ENCODE assay signal across 1 cellular context in the genomic region with DNA sequence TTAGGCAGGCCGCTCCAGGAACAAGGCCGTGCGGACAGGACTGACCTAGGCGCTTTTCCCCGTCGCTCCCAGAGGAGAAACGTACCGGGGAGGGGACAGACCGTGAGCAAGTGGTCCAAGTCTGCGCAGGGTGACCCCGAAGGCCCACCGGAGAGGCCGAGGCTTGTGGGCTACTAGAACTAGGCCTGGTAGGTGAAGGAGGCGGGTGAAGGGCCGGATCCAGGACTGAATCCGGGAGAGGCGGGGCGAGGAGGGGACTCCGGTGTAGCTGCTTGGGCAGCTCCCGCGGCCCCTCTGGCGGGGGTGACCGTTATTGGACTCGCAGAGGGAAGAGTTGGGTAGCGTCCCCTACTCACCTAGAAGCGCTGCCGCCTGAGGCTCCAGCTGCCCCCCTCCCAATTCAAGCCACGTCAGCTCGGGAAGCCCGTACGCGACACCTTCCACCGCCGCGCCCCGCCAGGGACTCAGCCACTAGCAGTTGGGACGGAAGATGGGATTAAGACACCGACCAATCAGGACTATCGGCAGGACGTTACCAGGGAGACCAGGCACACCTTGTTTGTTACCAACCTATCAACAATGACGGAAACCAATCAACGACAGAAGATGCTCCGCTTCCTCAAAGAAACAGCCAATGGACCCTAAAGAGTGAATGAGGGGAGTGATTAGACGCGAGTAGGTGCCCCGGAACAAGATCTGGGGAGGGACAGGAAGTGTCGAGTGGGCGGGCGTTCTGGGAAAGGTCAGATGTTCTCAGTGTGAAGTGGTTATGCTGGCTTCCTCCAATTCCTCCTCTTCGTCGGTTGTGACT.
TF ChIP-seq lines count a peak whose summit lies in the region.

Gene GOLGB1 (minus strand): TSS at position 466 of the 811 bp plus-strand sequence. CDS start 18,770 bp downstream, outside the sequence.

TF ChIP-seq in K562, 482 proteins besides CTCF, POLR2A, EP300 and RAD21 (continued from another document):
- no peak for TF ChIP-seq GTF2F1 (IDR thresholded peaks at IDR 0.05; ENCODE audit: low read depth, low read length)
- no peak for TF ChIP-seq ETS2 (tag; IDR thresholded peaks at IDR 0.05; ENCODE audit: borderline replicate concordance, poor library complexity, severe bottlenecking)
- no peak for TF ChIP-seq ZNF143 (CRISPR knock-in tag; IDR thresholded peaks at IDR 0.05)
- TF ChIP-seq ZNF699 (CRISPR knock-in tag; IDR thresholded peaks at IDR 0.05; ENCODE audit: insufficient replicate concordance), result no peak
- TF ChIP-seq, protein P1, sequence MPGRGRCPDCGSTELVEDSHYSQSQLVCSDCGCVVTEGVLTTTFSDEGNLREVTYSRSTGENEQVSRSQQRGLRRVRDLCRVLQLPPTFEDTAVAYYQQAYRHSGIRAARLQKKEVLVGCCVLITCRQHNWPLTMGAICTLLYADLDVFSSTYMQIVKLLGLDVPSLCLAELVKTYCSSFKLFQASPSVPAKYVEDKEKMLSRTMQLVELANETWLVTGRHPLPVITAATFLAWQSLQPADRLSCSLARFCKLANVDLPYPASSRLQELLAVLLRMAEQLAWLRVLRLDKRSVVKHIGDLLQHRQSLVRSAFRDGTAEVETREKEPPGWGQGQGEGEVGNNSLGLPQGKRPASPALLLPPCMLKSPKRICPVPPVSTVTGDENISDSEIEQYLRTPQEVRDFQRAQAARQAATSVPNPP (IDR thresholded peaks at IDR 0.05; ENCODE audit: borderline replicate concordance, insufficient read depth, insufficient read length), result no peak
- no peak for TF ChIP-seq ZBTB34 (CRISPR knock-in tag; IDR thresholded peaks at IDR 0.05)
- no peak for TF ChIP-seq ZNF507 (tag; conservative IDR thresholded peaks at IDR 0.05)
- peak in 1 of 2 experiments; percentile 40; a peak in 1 of 4 replicates for TF ChIP-seq HDAC1 (IDR thresholded peaks at IDR 0.05)
- TF ChIP-seq LCOR (CRISPR knock-in tag; IDR thresholded peaks at IDR 0.05), result no peak
- no peak for TF ChIP-seq NCOA6 (IDR thresholded peaks at IDR 0.05)
- TF ChIP-seq, protein P2, sequence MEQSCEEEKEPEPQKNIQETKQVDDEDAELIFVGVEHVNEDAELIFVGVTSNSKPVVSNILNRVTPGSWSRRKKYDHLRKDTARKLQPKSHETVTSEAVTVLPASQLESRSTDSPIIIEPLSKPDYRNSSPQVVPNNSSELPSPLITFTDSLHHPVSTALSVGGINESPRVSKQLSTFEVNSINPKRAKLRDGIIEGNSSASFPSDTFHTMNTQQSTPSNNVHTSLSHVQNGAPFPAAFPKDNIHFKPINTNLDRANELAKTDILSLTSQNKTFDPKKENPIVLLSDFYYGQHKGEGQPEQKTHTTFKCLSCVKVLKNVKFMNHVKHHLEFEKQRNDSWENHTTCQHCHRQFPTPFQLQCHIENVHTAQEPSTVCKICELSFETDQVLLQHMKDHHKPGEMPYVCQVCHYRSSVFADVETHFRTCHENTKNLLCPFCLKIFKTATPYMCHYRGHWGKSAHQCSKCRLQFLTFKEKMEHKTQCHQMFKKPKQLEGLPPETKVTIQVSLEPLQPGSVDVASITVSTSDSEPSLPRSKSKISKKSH (CRISPR knock-in tag; IDR thresholded peaks at IDR 0.05), result no peak
- TF ChIP-seq ZNF57 (CRISPR knock-in tag; IDR thresholded peaks at IDR 0.05), result no peak
- TF ChIP-seq, protein P3, sequence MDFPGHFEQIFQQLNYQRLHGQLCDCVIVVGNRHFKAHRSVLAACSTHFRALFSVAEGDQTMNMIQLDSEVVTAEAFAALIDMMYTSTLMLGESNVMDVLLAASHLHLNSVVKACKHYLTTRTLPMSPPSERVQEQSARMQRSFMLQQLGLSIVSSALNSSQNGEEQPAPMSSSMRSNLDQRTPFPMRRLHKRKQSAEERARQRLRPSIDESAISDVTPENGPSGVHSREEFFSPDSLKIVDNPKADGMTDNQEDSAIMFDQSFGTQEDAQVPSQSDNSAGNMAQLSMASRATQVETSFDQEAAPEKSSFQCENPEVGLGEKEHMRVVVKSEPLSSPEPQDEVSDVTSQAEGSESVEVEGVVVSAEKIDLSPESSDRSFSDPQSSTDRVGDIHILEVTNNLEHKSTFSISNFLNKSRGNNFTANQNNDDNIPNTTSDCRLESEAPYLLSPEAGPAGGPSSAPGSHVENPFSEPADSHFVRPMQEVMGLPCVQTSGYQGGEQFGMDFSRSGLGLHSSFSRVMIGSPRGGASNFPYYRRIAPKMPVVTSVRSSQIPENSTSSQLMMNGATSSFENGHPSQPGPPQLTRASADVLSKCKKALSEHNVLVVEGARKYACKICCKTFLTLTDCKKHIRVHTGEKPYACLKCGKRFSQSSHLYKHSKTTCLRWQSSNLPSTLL (IDR thresholded peaks at IDR 0.05), result no peak
- no peak for TF ChIP-seq SAFB2 (IDR thresholded peaks at IDR 0.05; ENCODE audit: borderline replicate concordance, low read depth, low read length, severe bottlenecking)
- TF ChIP-seq ILF3 (IDR thresholded peaks at IDR 0.05; ENCODE audit: borderline replicate concordance), result no peak
- no peak for TF ChIP-seq RBM39 (optimal IDR thresholded peaks at IDR 0.05; ENCODE audit: low read depth, low read length)
- TF ChIP-seq POLR3G (IDR thresholded peaks at IDR 0.05; ENCODE audit: extremely low read depth, insufficient read length, insufficient replicate concordance), result no peak
- TF ChIP-seq ZNF347 (CRISPR knock-in tag; IDR thresholded peaks at IDR 0.05; ENCODE audit: low read depth), result no peak
- no peak for TF ChIP-seq NR1H2 (CRISPR knock-in tag; IDR thresholded peaks at IDR 0.05)
- no peak for TF ChIP-seq SAFB (IDR thresholded peaks at IDR 0.05; ENCODE audit: borderline replicate concordance, low read depth, low read length)
- no peak; the same call in 1 of the 2 replicates for TF ChIP-seq POLR2AphosphoS2 (IDR thresholded peaks at IDR 0.05; ENCODE audit: low read length)
- no peak for TF ChIP-seq ZNF644 (tag; IDR thresholded peaks at IDR 0.05; ENCODE audit: low read depth)
- peak; percentile 35; the same call in 1 of the 2 replicates for TF ChIP-seq FOXM1 (IDR thresholded peaks at IDR 0.05; ENCODE audit: low read depth)
- no peak for TF ChIP-seq FOXM1 (CRISPR knock-in tag; IDR thresholded peaks at IDR 0.05; ENCODE audit: low read depth)
- TF ChIP-seq ZFPM2 (CRISPR knock-in tag; IDR thresholded peaks at IDR 0.05), result no peak
- no peak for TF ChIP-seq NELFE (IDR thresholded peaks at IDR 0.05; ENCODE audit: insufficient read depth, insufficient read length)
- TF ChIP-seq BCLAF1 (IDR thresholded peaks at IDR 0.05; ENCODE audit: borderline replicate concordance in 1 of 2, control insufficient read depth in 1 of 2, low read depth in 2 of 2, low read length in 1 of 2), result no peak
- TF ChIP-seq U2AF2 (optimal IDR thresholded peaks at IDR 0.05; ENCODE audit: low read depth, low read length), result no peak
- TF ChIP-seq SMC3 (conservative IDR thresholded peaks at IDR 0.05; ENCODE audit: insufficient read depth, low read depth, low read length), result no peak
- no peak for TF ChIP-seq DDX20 (tag; IDR thresholded peaks at IDR 0.05; ENCODE audit: low read depth)
- TF ChIP-seq KLF16 (IDR thresholded peaks at IDR 0.05), result no peak
- TF ChIP-seq TRIM24 (IDR thresholded peaks at IDR 0.05), result no peak
- no peak for TF ChIP-seq ZNF511 (CRISPR knock-in tag; IDR thresholded peaks at IDR 0.05)
- TF ChIP-seq DNMT1 (IDR thresholded peaks at IDR 0.05), result no peak
- TF ChIP-seq PHB2 (IDR thresholded peaks at IDR 0.05; ENCODE audit: low read depth), result no peak
- TF ChIP-seq SIN3B (IDR thresholded peaks at IDR 0.05; ENCODE audit: low read depth), result 0 out of 2 replicates have a peak, but pooled peaks have one; percentile 28
- TF ChIP-seq MXI1 (IDR thresholded peaks at IDR 0.05; ENCODE audit: low read depth, low read length), result peak; percentile 72; the same call in 1 of the 2 replicates
- no peak for TF ChIP-seq PATZ1 (CRISPR knock-in tag; IDR thresholded peaks at IDR 0.05; ENCODE audit: borderline replicate concordance)
- TF ChIP-seq CBX1 (IDR thresholded peaks at IDR 0.05; ENCODE audit: low read depth), result 0 out of 2 replicates have a peak, but pooled peaks have one; percentile 12
- peak; percentile 95 for TF ChIP-seq ZFX (CRISPR knock-in tag; IDR thresholded peaks at IDR 0.05)
- TF ChIP-seq MAFK (IDR thresholded peaks at IDR 0.05; ENCODE audit: low read length), result no peak
- peak; percentile 95 for TF ChIP-seq PKNOX1 (IDR thresholded peaks at IDR 0.05)
- TF ChIP-seq CSDE1 (IDR thresholded peaks at IDR 0.05), result peak in 1 of 2 experiments; percentile 68; a peak in 1 of 4 replicates
- no peak for TF ChIP-seq TAF9B (IDR thresholded peaks at IDR 0.05; ENCODE audit: partially characterized antibody)
- TF ChIP-seq ZNF398 (CRISPR knock-in tag; IDR thresholded peaks at IDR 0.05), result no peak
